In genomic region chr18:2655954-2656236, GRCh38 we compare ENCODE assay signal across 8 cellular contexts. TPM values are rescaled to one million over a fixed set of nuclear protein-coding genes. Genes with fewer than 3 reads are reported as not detected.
DNase-seq lines count a peak whose midpoint lies in the region; ATAC-seq and TF ChIP-seq lines count a peak whose summit lies in the region.

No MANE protein-coding gene starts in this region.

- H3K27me3 ChIP-seq in iPS-20b (ENCODE audit: insufficient read depth, low read length), result peaks cover 40% of the 10 kb centered on the region
- H3K27me3 ChIP-seq in stomach, result no peaks in the 10 kb centered on the region

- no peak for TF ChIP-seq EP300 in stomach (IDR thresholded peaks at IDR 0.05)

- intact Hi-C loops in stomach (cut with DNase I; ENCODE audit: low total_unique reads), result loop anchor here (10.0 kb wide), 1 partner anchor 81 kb away; the partner anchor contains the start of genes METTL4 and NDC80

- peaks cover 32% of the 10 kb centered on the region for H3K4me1 Mint-ChIP-seq in T-helper 1 cell treated with Interleukin-12 subunit alpha and Interleukin-12 subunit beta and Interleukin-4 antibody, amounts not matched to agents 30 μg/mL and 1 μg/mL, for 36 hours (ENCODE audit: low read depth)
- peaks cover 54% of the 10 kb centered on the region for H3K4me1 Mint-ChIP-seq in activated naive CD4-positive, alpha-beta T cell treated with anti-CD3 and anti-CD28 coated beads, Interleukin-2, amount 10 ng/mL, durations not matched to agents 7 days and 5 days

- DNase-seq in T-helper 1 cell, result no peak
- DNase-seq in activated naive CD4-positive, alpha-beta T cell treated with anti-CD3 and anti-CD28 coated beads, Interleukin-2, amount 10 ng/mL, durations not matched to agents 7 days and 5 days, result no peak
- DNase-seq in stomach, result no peak
- no peak for DNase-seq in inferior parietal cortex (ENCODE audit: extremely low spot score)
- no peak for DNase-seq in activated gamma-delta T cell (lab: John Stamatoyannopoulos, UW)

- H3K27ac Mint-ChIP-seq in T-helper 1 cell treated with Interleukin-12 subunit alpha and Interleukin-12 subunit beta and Interleukin-4 antibody, amounts not matched to agents 30 μg/mL and 1 μg/mL, for 36 hours, result peak overlapping the region; percentile 95
- peak overlapping the region; percentile 98 for H3K27ac Mint-ChIP-seq in activated naive CD4-positive, alpha-beta T cell treated with anti-CD3 and anti-CD28 coated beads, Interleukin-2, amount 10 ng/mL, durations not matched to agents 7 days and 5 days

- H3K4me3 ChIP-seq in iPS-20b (ENCODE audit: low read length) (peak overlapping the region; percentile 85), stomach (peak overlapping the region; percentile 77 to 93 (median 86))

- H3K36me3 Mint-ChIP-seq in T-helper 1 cell treated with Interleukin-12 subunit alpha and Interleukin-12 subunit beta and Interleukin-4 antibody, amounts not matched to agents 30 μg/mL and 1 μg/mL, for 36 hours (ENCODE audit: low read depth), result peaks cover 19% of the 10 kb centered on the region
- peaks cover 25% of the 10 kb centered on the region for H3K36me3 Mint-ChIP-seq in activated naive CD4-positive, alpha-beta T cell treated with anti-CD3 and anti-CD28 coated beads, Interleukin-2, amount 10 ng/mL, durations not matched to agents 7 days and 5 days

- H3K36me3 ChIP-seq in iPS-20b (ENCODE audit: insufficient read depth, low read depth, low read length) (peaks cover 3% of the 10 kb centered on the region; the same call in 1 of the 2 replicates), stomach (peaks cover 0 to 2% (median 0%) of the 10 kb centered on the region in 4 donors)

- peak overlapping the region; percentile 91 for H3K9ac ChIP-seq in iPS-20b (ENCODE audit: low read depth, low read length)

- no peak overlapping the region for H3K27ac ChIP-seq in iPS-20b (ENCODE audit: low read length)
- peak overlapping the region; percentile 93 to 99 (median 98) for H3K27ac ChIP-seq in stomach

- TF ChIP-seq CTCF in stomach (IDR thresholded peaks at IDR 0.05), result no peak

- peak; percentile 29 for ATAC-seq in HG03139 (IDR thresholded peaks at IDR 0.05; ENCODE audit: unreplicated experiment)

- H3K4me1 ChIP-seq in iPS-20b (ENCODE audit: insufficient read depth, low read length) (peaks cover 17% of the 10 kb centered on the region), stomach (peaks cover 15 to 56% (median 37%) of the 10 kb centered on the region in 4 donors)

- WGBS in stomach, 5 donors, result 0% methylated on average over 19 to 37 of the region's 37 CpGs

- no peaks in the 10 kb centered on the region for H3K9me3 ChIP-seq in iPS-20b (ENCODE audit: insufficient read depth, low read depth, low read length)
- H3K9me3 ChIP-seq in stomach, result no peaks in the 10 kb centered on the region

- H3K9me3 Mint-ChIP-seq in T-helper 1 cell treated with Interleukin-12 subunit alpha and Interleukin-12 subunit beta and Interleukin-4 antibody, amounts not matched to agents 30 μg/mL and 1 μg/mL, for 36 hours, result peaks cover 2% of the 10 kb centered on the region
- peaks cover 1% of the 10 kb centered on the region for H3K9me3 Mint-ChIP-seq in activated naive CD4-positive, alpha-beta T cell treated with anti-CD3 and anti-CD28 coated beads, Interleukin-2, amount 10 ng/mL, durations not matched to agents 7 days and 5 days

- H3K27me3 Mint-ChIP-seq in T-helper 1 cell treated with Interleukin-12 subunit alpha and Interleukin-12 subunit beta and Interleukin-4 antibody, amounts not matched to agents 30 μg/mL and 1 μg/mL, for 36 hours (ENCODE audit: low read depth), result no peaks in the 10 kb centered on the region
- H3K27me3 Mint-ChIP-seq in activated naive CD4-positive, alpha-beta T cell treated with anti-CD3 and anti-CD28 coated beads, Interleukin-2, amount 10 ng/mL, durations not matched to agents 7 days and 5 days, result no peaks in the 10 kb centered on the region

- peak overlapping the region; percentile 95 for H3K4me3 Mint-ChIP-seq in T-helper 1 cell treated with Interleukin-12 subunit alpha and Interleukin-12 subunit beta and Interleukin-4 antibody, amounts not matched to agents 30 μg/mL and 1 μg/mL, for 36 hours
- H3K4me3 Mint-ChIP-seq in activated naive CD4-positive, alpha-beta T cell treated with anti-CD3 and anti-CD28 coated beads, Interleukin-2, amount 10 ng/mL, durations not matched to agents 7 days and 5 days, result peak overlapping the region; percentile 91

- TF ChIP-seq POLR2A in stomach (IDR thresholded peaks at IDR 0.05), result no peak

- CTCF ChIA-PET in activated naive CD4-positive, alpha-beta T cell treated with anti-CD3 and anti-CD28 coated beads, Interleukin-2, amount 10 ng/mL, durations not matched to agents 7 days and 5 days (lab: Charles Lee), result interaction anchor here (1.0 to 2.0 kb wide), 3 partner anchors 19 to 73 kb away, joined by 3 to 9 read pairs (median 4); no protein-coding TSS in a partner anchor

RNA-seq across cellular contexts. Expression of gene SMCHD1, which starts 0.4 kb away (rescaled TPM):
- total RNA-seq in stomach, result 100 to 1,000 TPM in 3 of 5 donors, 10 to 100 TPM in 2; 53.6 to 377 (median 107) TPM
- 1 to 10 TPM; 5.0 to 8.1 (median 5.7) TPM for polyA plus RNA-seq in stomach
